22 cellular contexts compared by ENCODE assay signal in genomic region chrX:16002185-16002584, GRCh38.
A peak's percentile ranks its signal among the peaks of the same experiment; 100 is the strongest.
DNase-seq lines count a peak whose midpoint lies in the region; ATAC-seq, FAIRE-seq and TF ChIP-seq lines count a peak whose summit lies in the region.
"Had no signal": no experiment of that assay in that cellular context is flagged by ENCODE, and none has a peak within 500 bp of the region (broad histone marks: within the 10 kb centered on the region; RNA-seq: fewer than 3 reads in every experiment).

No MANE protein-coding gene starts in this region.

- no peak overlapping the region for H3K27ac ChIP-seq in keratinocyte (ENCODE audit: control insufficient read depth, insufficient read depth, low read length)
- H3K27ac ChIP-seq: foreskin keratinocyte, left lung, suprapubic skin, VCaP had no signal

- H3K9ac ChIP-seq in keratinocyte (ENCODE audit: control insufficient read depth, extremely low read depth, insufficient read depth, low read length) = no peak overlapping the region

- no peaks in the 10 kb centered on the region for H4K20me1 ChIP-seq in keratinocyte (ENCODE audit: control insufficient read depth, extremely low read depth, insufficient read depth, low read length)

- H3K27me3 ChIP-seq in keratinocyte (ENCODE audit: control insufficient read depth, extremely low read depth, insufficient read depth, low read length) = no peaks in the 10 kb centered on the region
- H3K27me3 ChIP-seq: foreskin keratinocyte, suprapubic skin had no signal

- H3K79me2 ChIP-seq in keratinocyte (ENCODE audit: control insufficient read depth, insufficient read depth, low read length) = no peaks in the 10 kb centered on the region

- no peak for ATAC-seq in GM19467 (IDR thresholded peaks at IDR 0.05; ENCODE audit: unreplicated experiment)
- ATAC-seq in GM19455 (IDR thresholded peaks at IDR 0.05; ENCODE audit: unreplicated experiment) = no peak
- ATAC-seq: foreskin keratinocyte, left lung had no signal

- dilution Hi-C loops in keratinocyte (cut with MboI; ENCODE audit: extremely low pct_ligation_motif_present, low sequenced_read_pairs) = no loop called here

- no peaks in the 10 kb centered on the region for H3K36me3 ChIP-seq in keratinocyte (ENCODE audit: control insufficient read depth in 2 of 2, extremely low read depth in 1 of 2, insufficient read depth in 2 of 2, low read length in 2 of 2)
- H3K36me3 ChIP-seq: left lung, suprapubic skin had no signal

- peak overlapping the region; percentile 55 for H2AFZ ChIP-seq in keratinocyte (ENCODE audit: control insufficient read depth, low read length)

- no peaks in the 10 kb centered on the region for H3K9me1 ChIP-seq in keratinocyte (ENCODE audit: control insufficient read depth, extremely low read depth, insufficient read depth, low read length)

- no peaks in the 10 kb centered on the region for H3K9me3 ChIP-seq in keratinocyte (ENCODE audit: control insufficient read depth, low read depth, low read length)
- H3K9me3 ChIP-seq: left lung, suprapubic skin had no signal

- DNase-seq in EH (ENCODE audit: low read depth) (peak; percentile 13), NCI-H226 (peak; percentile 16), cardiac fibroblast (ENCODE audit: low read depth in 2 of 2) (peak; percentile 11 to 48), keratinocyte (ENCODE audit: low read depth, low spot score) (no peak), DMS153 (lab: John Stamatoyannopoulos, UW) (no peak)
- DNase-seq in stimulated activated naive CD4-positive, alpha-beta T cell treated with Interleukin-2 at 50 U/mL for 16 hours (lab: John Stamatoyannopoulos, UW) = no peak
- DNase-seq: activated CD8-positive, alpha-beta memory T cell treated with anti-CD3 and anti-CD28 coated beads, Interleukin-2, amount 50 U/mL, for 48 hours; activated gamma-delta T cell treated with Interleukin-2 at 50 U/mL for 16 hours; anterior cingulate cortex; CD4-positive, CD25-positive, alpha-beta regulatory T cell; DND-41; left lung; NCI-H1417 treated with DMSO at 0.1 percent for 48 hours; T-helper 1 cell had no signal

- H3K4me3 ChIP-seq in cardiac fibroblast (replicated peaks in 1 of 2; ENCODE audit: low read depth in 2 of 2, low read length in 2 of 2) (no peak overlapping the region), keratinocyte (ENCODE audit: control insufficient read depth in 2 of 3, extremely low read depth in 1 of 3, insufficient read depth in 2 of 3, low read depth in 1 of 3, low read length in 3 of 3) (no peak overlapping the region)
- H3K4me3 ChIP-seq: left lung, suprapubic skin had no signal

- peaks cover 10% of the 10 kb centered on the region for H3K4me1 ChIP-seq in keratinocyte (ENCODE audit: control insufficient read depth, extremely low read depth, insufficient read depth, low read length)
- H3K4me1 ChIP-seq: left lung, suprapubic skin had no signal

- FAIRE-seq in keratinocyte (lab: Jason Lieb, UNC) = peak; percentile 77
- FAIRE-seq: endometrium, GM18507, H1 had no signal

- TF ChIP-seq CTCF in cardiac fibroblast (IDR thresholded peaks at IDR 0.05; ENCODE audit: low read depth, low read length) (no peak), keratinocyte (optimal IDR thresholded peaks at IDR 0.05 in 1 of 3, IDR thresholded peaks at IDR 0.05 in 1 of 3, conservative IDR thresholded peaks at IDR 0.05 in 1 of 3; ENCODE audit: extremely low read depth in 1 of 3, insufficient read depth in 2 of 3, low read length in 3 of 3) (no peak)

- H3K4me2 ChIP-seq in keratinocyte (ENCODE audit: control insufficient read depth, extremely low read depth, insufficient read depth, low read depth, low read length) = peak overlapping the region; percentile 4

Comparison
In these comparisons a context has a peak if more than half of its experiments do, and no peak if none do; other contexts are left out.
1. DNase-seq: peak in EH (single experiment), NCI-H226 (single experiment) and cardiac fibroblast (2 of 2); none in keratinocyte (single experiment), stimulated activated naive CD4-positive, alpha-beta T cell treated with Interleukin-2 at 50 U/mL for 16 hours (single experiment) and DMS153 (single experiment).